8 cellular contexts compared by ENCODE assay signal in the genomic region with DNA sequence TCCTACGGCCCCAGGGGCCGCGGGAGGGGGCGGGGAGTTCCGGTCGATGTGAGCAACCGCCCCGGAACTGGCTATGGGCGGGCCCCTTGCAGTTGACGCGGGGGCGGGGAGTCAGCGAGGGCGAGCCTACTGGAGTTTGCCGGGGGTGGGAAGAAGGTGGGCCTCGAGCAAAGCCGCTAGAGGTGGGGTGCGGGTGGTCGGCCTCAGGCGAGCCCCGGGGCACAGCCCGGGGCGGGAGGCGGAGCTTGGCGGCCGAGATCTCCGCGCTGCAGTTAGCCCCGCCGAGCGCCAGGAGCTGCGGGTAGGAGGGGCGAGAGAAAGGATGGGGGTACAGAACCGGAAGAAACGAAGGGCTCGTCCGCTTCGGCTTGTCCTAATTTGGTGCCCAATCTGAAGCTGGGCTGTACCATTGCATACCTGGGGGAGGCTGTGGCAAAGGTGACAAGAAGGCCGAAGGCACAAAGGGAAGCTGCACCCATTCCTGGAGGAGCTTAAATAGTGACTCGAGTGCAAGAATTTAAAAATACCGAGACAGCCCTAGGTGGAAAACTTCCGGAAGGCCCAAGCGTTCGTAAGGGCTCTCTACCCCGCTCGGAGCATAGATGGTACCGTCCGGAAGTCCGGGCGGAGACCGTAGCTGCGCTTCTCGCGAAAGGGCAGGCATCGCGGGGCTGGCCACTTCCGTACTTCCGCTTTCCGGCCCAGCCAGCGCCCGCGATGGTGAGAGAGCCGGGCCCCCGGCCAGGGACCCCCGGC. TPM values are rescaled to one million over a fixed set of nuclear protein-coding genes. Genes with fewer than 3 reads are reported as not detected.
A peak's percentile ranks its signal among the peaks of the same experiment; 100 is the strongest.
DNase-seq lines count a peak whose midpoint lies in the region; ATAC-seq and TF ChIP-seq lines count a peak whose summit lies in the region.

A gene (plus strand): TSS at position 678 of the 756 bp plus-strand sequence. CDS start 40 bp downstream, at position 718.
A gene with protein sequence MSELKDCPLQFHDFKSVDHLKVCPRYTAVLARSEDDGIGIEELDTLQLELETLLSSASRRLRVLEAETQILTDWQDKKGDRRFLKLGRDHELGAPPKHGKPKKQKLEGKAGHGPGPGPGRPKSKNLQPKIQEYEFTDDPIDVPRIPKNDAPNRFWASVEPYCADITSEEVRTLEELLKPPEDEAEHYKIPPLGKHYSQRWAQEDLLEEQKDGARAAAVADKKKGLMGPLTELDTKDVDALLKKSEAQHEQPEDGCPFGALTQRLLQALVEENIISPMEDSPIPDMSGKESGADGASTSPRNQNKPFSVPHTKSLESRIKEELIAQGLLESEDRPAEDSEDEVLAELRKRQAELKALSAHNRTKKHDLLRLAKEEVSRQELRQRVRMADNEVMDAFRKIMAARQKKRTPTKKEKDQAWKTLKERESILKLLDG (minus strand): TSS at position 69 of the 756 bp plus-strand sequence. CDS start 1,007 bp downstream, outside the sequence.

- peaks cover 16% of the 10 kb centered on the region for H3K4me1 ChIP-seq in PC-9 (replicated peaks; ENCODE audit: insufficient read depth)
- H3K4me1 ChIP-seq in mucosa of rectum (ENCODE audit: control insufficient read depth in 2 of 2, insufficient read depth in 2 of 2, low read length in 2 of 2) = peaks cover 17 to 20% of the 10 kb centered on the region in 2 donors

- H3K27me3 ChIP-seq in PC-9 (ENCODE audit: insufficient read depth, low read depth) = no peaks in the 10 kb centered on the region
- H3K27me3 ChIP-seq in mucosa of rectum (ENCODE audit: control insufficient read depth in 2 of 2, insufficient read depth in 2 of 2, low read length in 2 of 2) = no peaks in the 10 kb centered on the region

- H4K20me1 ChIP-seq in PC-9 (ENCODE audit: insufficient read depth) = peaks cover 32% of the 10 kb centered on the region

- peak; percentile 90 for DNase-seq in DMS53 (lab: John Stamatoyannopoulos, UW)
- DNase-seq in KBM-7 = peak; percentile 97
- peak; percentile 79 to 86 for DNase-seq in PC-9
- peak; percentile 93 for DNase-seq in activated T-cell treated with anti-CD3 and anti-CD28 coated beads, Interleukin-2, amount 50 U/mL, for 1 hour
- DNase-seq in epithelial cell of proximal tubule (ENCODE audit: low read depth) = peak; percentile 88
- DNase-seq in stimulated activated CD8-positive, alpha-beta memory T cell treated with anti-CD3 and anti-CD28 coated beads, Interleukin-4, amount 100 ng/mL, for 4 hours (ENCODE audit: low read depth in 2 of 2, low spot score in 1 of 2) = peak; percentile 84 to 86

- CTCF ChIA-PET in PC-9 (lab: Charles Lee) = interaction anchor here (0.6 kb wide), 1 partner anchor 447 kb away, joined by 3 read pairs; no protein-coding TSS in a partner anchor

- H3K9ac ChIP-seq in mucosa of rectum (ENCODE audit: low read depth in 1 of 2, low read length in 2 of 2) = peak within 1 kb of the TSS; percentile 95 to 99

- peaks cover 20% of the 10 kb centered on the region; the same call in 1 of the 2 replicates for H3F3A ChIP-seq in PC-9 (ENCODE audit: insufficient read depth, low read depth)

- no peaks in the 10 kb centered on the region for H3K9me2 ChIP-seq in PC-9 (ENCODE audit: insufficient read depth)

- intact Hi-C loops in PC-9 (cut with micrococcal nuclease; ENCODE audit: unreplicated experiment) = loop anchor here (2.0 to 5.0 kb wide), 3 partner anchors 42 to 140 kb away; a partner anchor contains a TSS

- peak within 1 kb of the TSS; percentile 87 for H2AFZ ChIP-seq in PC-9

- peak within 1 kb of the TSS; percentile 89 for H3K27ac ChIP-seq in PC-9
- H3K27ac ChIP-seq in mucosa of rectum (ENCODE audit: low read depth in 2 of 2, low read length in 2 of 2) = peak within 1 kb of the TSS; percentile 95 to 96

- H3K4me2 ChIP-seq in PC-9 = peak within 1 kb of the TSS; percentile 88

- H3K9me3 ChIP-seq in PC-9 (ENCODE audit: insufficient read depth, low read depth) (no peaks in the 10 kb centered on the region), mucosa of rectum (ENCODE audit: control insufficient read depth in 2 of 2, low read length in 2 of 2) (no peaks in the 10 kb centered on the region)

- peaks cover 52% of the 10 kb centered on the region for H3K79me2 ChIP-seq in PC-9 (ENCODE audit: low read depth)

- POLR2A ChIA-PET in PC-9 (lab: Charles Lee; ENCODE audit: unreplicated experiment) = interaction anchor here (0.5 to 1.0 kb wide), 8 partner anchors 17 to 391 kb away, joined by 3 to 13 read pairs (median 4); a partner anchor contains a TSS

- H3K4me3 ChIP-seq in PC-9 (peak within 1 kb of the TSS; percentile 84), epithelial cell of proximal tubule (ENCODE audit: low read depth, low read length) (peak within 1 kb of the TSS; percentile 91), mucosa of rectum (ENCODE audit: low read length in 2 of 2) (peak within 1 kb of the TSS; percentile 95 to 98)

- BruUV-seq in PC-9 (replicated peaks; lab: Mats Ljungman, UMichigan) = no TSS peak

- ATAC-seq in GM21723 (IDR thresholded peaks at IDR 0.05; ENCODE audit: unreplicated experiment) = peak; percentile 88

- in situ Hi-C loops in KBM-7 (cut with MboI; ENCODE audit: low pct_unique_long_range_greater_than_20kb, low sequenced_read_pairs) = no loop called here

- TF ChIP-seq CTCF in PC-9 (conservative IDR thresholded peaks at IDR 0.05) (no peak), epithelial cell of proximal tubule (conservative IDR thresholded peaks at IDR 0.05; ENCODE audit: low read depth, low read length) (no peak)

- H3K36me3 ChIP-seq in PC-9 (ENCODE audit: low read depth) (peaks cover 28% of the 10 kb centered on the region; the same call in 1 of the 2 replicates), mucosa of rectum (ENCODE audit: control insufficient read depth in 2 of 2, insufficient read depth in 2 of 2, low read length in 2 of 2) (peaks cover 26 to 31% of the 10 kb centered on the region in 2 donors)

RNA-seq across cellular contexts. Expression of the first gene that starts in this region (rescaled TPM):
- total RNA-seq in PC-9 (2021) (114 and 127 TPM in 2 replicates), epithelial cell of proximal tubule (153 and 296 TPM in 2 replicates)

RNA-seq across cellular contexts. Expression of the second gene that starts in this region (rescaled TPM):
- total RNA-seq in PC-9 (2021) (72.4 and 99.1 TPM in 2 replicates), epithelial cell of proximal tubule (54.7 and 73.9 TPM in 2 replicates)

Comparison
In these comparisons a context has a peak if more than half of its experiments do, and no peak if none do; other contexts are left out.
1. Peak in every context shown above with its lines: DNase-seq, ATAC-seq, H3K4me3 ChIP-seq and H3K27ac ChIP-seq.